ENCODE assay signal across 8 cellular contexts in genomic region chr15:85702321-85703230, GRCh38.
DNase-seq lines count a peak whose midpoint lies in the region; ATAC-seq and TF ChIP-seq lines count a peak whose summit lies in the region.

No MANE protein-coding gene starts in this region.

- peak in 2 of 3 donors; percentile 31 to 60 for DNase-seq in CD4-positive, CD25-positive, alpha-beta regulatory T cell
- DNase-seq in Kasumi-1 (lab: John Stamatoyannopoulos, UW) (peak; percentile 38 to 40), body of pancreas (no peak), OCI-M2 (lab: John Stamatoyannopoulos, UW; ENCODE audit: unreplicated experiment) (no peak)
- no peak for DNase-seq in stimulated activated CD4-positive, alpha-beta T cell treated with anti-CD3 and anti-CD28 coated beads, Interleukin-2, amount 100 ng/mL, for 48 hours

- H3K36me3 ChIP-seq in CD4-positive, CD25-positive, alpha-beta regulatory T cell (ENCODE audit: control insufficient read depth, insufficient read depth, low read length): peaks cover 25% of the 10 kb centered on the region
- no peaks in the 10 kb centered on the region for H3K36me3 ChIP-seq in body of pancreas (replicated peaks in 1 of 2; ENCODE audit: insufficient read depth in 1 of 2, low read depth in 2 of 2)

- peak overlapping the region; percentile 64 to 81 (median 78) for H3K4me3 Mint-ChIP-seq in CD4-positive, CD25-positive, alpha-beta regulatory T cell
- H3K4me3 Mint-ChIP-seq in nephron: peak overlapping the region in 1 of 3 experiments; percentile 3

- intact Hi-C loops in body of pancreas (cut with DNase I): no loop called here

- peaks cover 17% of the 10 kb centered on the region for H3K36me3 Mint-ChIP-seq in CD4-positive, CD25-positive, alpha-beta regulatory T cell
- peaks cover 17% of the 10 kb centered on the region for H3K36me3 Mint-ChIP-seq in nephron (ENCODE audit: low read depth)

- H3K9me3 Mint-ChIP-seq in CD4-positive, CD25-positive, alpha-beta regulatory T cell: no peaks in the 10 kb centered on the region
- H3K9me3 Mint-ChIP-seq in nephron: no peaks in the 10 kb centered on the region

- H3K4me1 Mint-ChIP-seq in CD4-positive, CD25-positive, alpha-beta regulatory T cell: peaks cover 50 to 86% (median 69%) of the 10 kb centered on the region in 4 donors
- peaks cover 52% of the 10 kb centered on the region for H3K4me1 Mint-ChIP-seq in nephron

- peak overlapping the region; percentile 87 for H3K27ac ChIP-seq in CD4-positive, CD25-positive, alpha-beta regulatory T cell (ENCODE audit: insufficient read depth, low read length, poor library complexity, severe bottlenecking)
- H3K27ac ChIP-seq in body of pancreas: peak overlapping the region in 3 of 4 donors; percentile 16 to 89 (median 51)

- no peak for TF ChIP-seq POLR2A in body of pancreas (IDR thresholded peaks at IDR 0.05)

- H3K27ac Mint-ChIP-seq in CD4-positive, CD25-positive, alpha-beta regulatory T cell: peak overlapping the region; percentile 92 to 95 (median 92)
- peak overlapping the region; percentile 84 to 85 (median 84) for H3K27ac Mint-ChIP-seq in nephron

- peak; percentile 27 to 40 for ATAC-seq in CD4-positive, CD25-positive, alpha-beta regulatory T cell (ENCODE audit: low read depth in 2 of 2)
- peak; percentile 5 for ATAC-seq in body of pancreas
- ATAC-seq in HG03378 (IDR thresholded peaks at IDR 0.05; ENCODE audit: unreplicated experiment): no peak
- ATAC-seq in GM19452 (IDR thresholded peaks at IDR 0.05; ENCODE audit: unreplicated experiment): no peak

- no peaks in the 10 kb centered on the region for H3K27me3 ChIP-seq in CD4-positive, CD25-positive, alpha-beta regulatory T cell (ENCODE audit: control insufficient read depth, insufficient read depth, low read length)
- no peaks in the 10 kb centered on the region for H3K27me3 ChIP-seq in body of pancreas

- H3K4me1 ChIP-seq in CD4-positive, CD25-positive, alpha-beta regulatory T cell (ENCODE audit: control insufficient read depth, insufficient read depth, low read length, poor library complexity, severe bottlenecking): peaks cover 70% of the 10 kb centered on the region
- peaks cover 55% of the 10 kb centered on the region for H3K4me1 ChIP-seq in body of pancreas

- peak overlapping the region; percentile 83 for H3K4me3 ChIP-seq in CD4-positive, CD25-positive, alpha-beta regulatory T cell (ENCODE audit: low read depth, low read length)
- H3K4me3 ChIP-seq in body of pancreas: no peak overlapping the region

- no peak for TF ChIP-seq CTCF in body of pancreas (IDR thresholded peaks at IDR 0.05)
- TF ChIP-seq CTCF in nephron (IDR thresholded peaks at IDR 0.05; ENCODE audit: unreplicated experiment in 3 of 3): no peak

- H3K9me3 ChIP-seq in CD4-positive, CD25-positive, alpha-beta regulatory T cell (ENCODE audit: control insufficient read depth in 2 of 2, low read length in 2 of 2): no peaks in the 10 kb centered on the region
- no peaks in the 10 kb centered on the region for H3K9me3 ChIP-seq in body of pancreas

- H3K27me3 Mint-ChIP-seq in CD4-positive, CD25-positive, alpha-beta regulatory T cell: no peaks in the 10 kb centered on the region
- no peaks in the 10 kb centered on the region for H3K27me3 Mint-ChIP-seq in nephron (ENCODE audit: low read depth)

- 57 to 67% methylated on average over 7 of the region's 7 CpGs for WGBS in body of pancreas, 2 donors

Comparison
In these comparisons a context has a peak if more than half of its experiments do, and no peak if none do; other contexts are left out.
1. ATAC-seq: peak in CD4-positive, CD25-positive, alpha-beta regulatory T cell (2 of 2) and body of pancreas (single experiment); none in HG03378 (single experiment) and GM19452 (single experiment).
2. DNase-seq: peak in CD4-positive, CD25-positive, alpha-beta regulatory T cell (2 of 3) and Kasumi-1 (2 of 2); none in body of pancreas (0 of 4), stimulated activated CD4-positive, alpha-beta T cell treated with anti-CD3 and anti-CD28 coated beads, Interleukin-2, amount 100 ng/mL, for 48 hours (0 of 2) and OCI-M2 (single experiment).